ENCODE assay signal across 11 cellular contexts in the genomic region with DNA sequence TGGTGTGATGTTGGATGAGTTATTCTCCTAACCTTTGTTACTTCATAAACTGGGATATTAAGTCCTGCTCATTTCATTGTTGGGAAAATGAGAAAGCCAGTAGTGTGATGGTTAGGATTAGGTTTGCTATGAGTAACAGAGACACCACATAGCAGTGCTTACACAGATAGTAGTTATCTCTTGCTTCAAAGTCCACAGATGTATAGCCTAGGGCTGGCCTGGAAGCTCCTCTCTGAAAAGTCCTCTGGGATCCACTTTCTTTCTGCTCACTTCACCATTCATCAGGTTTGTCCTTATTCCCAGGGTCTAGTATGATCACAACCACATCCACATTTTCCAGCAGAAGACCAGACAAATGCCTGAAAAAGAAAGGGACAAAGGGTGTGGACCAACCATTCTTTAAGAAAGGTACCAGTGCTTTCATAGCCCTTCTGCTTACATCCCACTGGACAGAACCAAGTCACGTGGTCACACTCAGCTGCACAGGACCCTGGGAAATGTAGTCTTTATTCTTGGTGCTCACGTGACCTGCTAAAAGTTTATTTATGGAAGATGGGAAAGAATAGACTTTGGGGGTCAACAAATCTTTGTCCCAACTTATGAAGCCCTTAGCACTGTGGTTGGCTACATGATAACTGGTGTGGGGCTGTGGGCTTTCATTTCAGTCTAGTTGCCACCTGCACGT.
DNase-seq lines count a peak whose midpoint lies in the region; ATAC-seq and TF ChIP-seq lines count a peak whose summit lies in the region.
"Had no signal": no experiment of that assay in that cellular context is flagged by ENCODE, and none has a peak within 500 bp of the region (broad histone marks: within the 10 kb centered on the region; RNA-seq: fewer than 3 reads in every experiment).

No MANE protein-coding gene starts in this region.

- ATAC-seq in HG02610 (IDR thresholded peaks at IDR 0.05; ENCODE audit: unreplicated experiment) = peak; percentile 44
- ATAC-seq in memory B cell (ENCODE audit: low read depth) = peak; percentile 55

- peaks cover 2% of the 10 kb centered on the region for H3K4me1 Mint-ChIP-seq in memory B cell

- DNase-seq in DMS53 (lab: John Stamatoyannopoulos, UW) = peak; percentile 52
- DNase-seq in DMS53 treated with DMSO at 0.1 percent for 48 hours (lab: John Stamatoyannopoulos, UW; ENCODE audit: unreplicated experiment) = no peak
- peak; percentile 23 for DNase-seq in RWPE1 (ENCODE audit: low spot score)
- no peak for DNase-seq in memory B cell (ENCODE audit: low spot score in 2 of 2)
- no peak for DNase-seq in NCI-H1436 (lab: John Stamatoyannopoulos, UW)
- DNase-seq in activated CD4-positive, alpha-beta T cell treated with anti-CD3 and anti-CD28 coated beads, Interleukin-2, amount 50 U/mL, for 1 hour = no peak
- DNase-seq in activated effector memory CD4-positive, alpha-beta T cell treated with Interleukin-2 at 50 U/mL for 16 hours = no peak
- DNase-seq: 8988T; activated naive CD4-positive, alpha-beta T cell; T-helper 9 cell had no signal

- no peak for TF ChIP-seq CTCF in RWPE1 (conservative IDR thresholded peaks at IDR 0.05; ENCODE audit: low read depth)

- H3K27ac ChIP-seq in RWPE1 = no peak overlapping the region

- H3K27ac Mint-ChIP-seq in memory B cell = no peak overlapping the region

- no peak overlapping the region for H3K4me3 Mint-ChIP-seq in memory B cell

- CTCF ChIA-PET in RWPE1 (lab: Yijun Ruan, JAX) = no interaction called here

- POLR2A ChIA-PET in RWPE1 (lab: Yijun Ruan, JAX; ENCODE audit: low non-redundant PET) = no interaction called here

- H3K36me3 Mint-ChIP-seq in memory B cell = no peaks in the 10 kb centered on the region

- H3K9me3 Mint-ChIP-seq in memory B cell = no peaks in the 10 kb centered on the region

- H3K27me3 Mint-ChIP-seq in memory B cell = peaks cover 6% of the 10 kb centered on the region

Comparison
In these comparisons a context has a peak if more than half of its experiments do, and no peak if none do; other contexts are left out.
1. DNase-seq: peak in DMS53 (single experiment) and RWPE1 (single experiment); none in DMS53 treated with DMSO at 0.1 percent for 48 hours (single experiment), memory B cell (0 of 2), NCI-H1436 (single experiment), activated CD4-positive, alpha-beta T cell treated with anti-CD3 and anti-CD28 coated beads, Interleukin-2, amount 50 U/mL, for 1 hour (single experiment) and activated effector memory CD4-positive, alpha-beta T cell treated with Interleukin-2 at 50 U/mL for 16 hours (single experiment).